Comparison of ENCODE assay signal across 1 cellular context in genomic region chr9:33139421-33140228, GRCh38.
A peak's percentile ranks its signal among the peaks of the same experiment; 100 is the strongest.
TF ChIP-seq lines count a peak whose summit lies in the region.

No MANE protein-coding gene starts in this region.

TF ChIP-seq in HEK293, 187 proteins besides CTCF, POLR2A, EP300 and RAD21 (continued from another document):
- TF ChIP-seq, protein P1, sequence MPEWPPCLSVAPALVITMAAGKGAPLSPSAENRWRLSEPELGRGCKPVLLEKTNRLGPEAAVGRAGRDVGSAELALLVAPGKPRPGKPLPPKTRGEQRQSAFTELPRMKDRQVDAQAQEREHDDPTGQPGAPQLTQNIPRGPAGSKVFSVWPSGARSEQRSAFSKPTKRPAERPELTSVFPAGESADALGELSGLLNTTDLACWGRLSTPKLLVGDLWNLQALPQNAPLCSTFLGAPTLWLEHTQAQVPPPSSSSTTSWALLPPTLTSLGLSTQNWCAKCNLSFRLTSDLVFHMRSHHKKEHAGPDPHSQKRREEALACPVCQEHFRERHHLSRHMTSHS (tag by site-specific recombination; IDR thresholded peaks at IDR 0.05) = peak; percentile 72; the same call in 1 of the 2 replicates
- TF ChIP-seq ZNF521 (tag by site-specific recombination; IDR thresholded peaks at IDR 0.05) (no peak), ZIC2 (tag by site-specific recombination; IDR thresholded peaks at IDR 0.05) (peak; percentile 99), ZNF140 (tag by site-specific recombination; IDR thresholded peaks at IDR 0.05) (no peak)
